8 cellular contexts compared by ENCODE assay signal in genomic region chr14:77037338-77037782, GRCh38. TPM values are rescaled to one million over a fixed set of nuclear protein-coding genes. Genes with fewer than 3 reads are reported as not detected.
DNase-seq lines count a peak whose midpoint lies in the region; ATAC-seq and TF ChIP-seq lines count a peak whose summit lies in the region.

No MANE protein-coding gene starts in this region.

- no peak overlapping the region for H3K23ac ChIP-seq in neuronal stem cell (ENCODE audit: low read depth, low read length, poor library complexity)

- peaks cover 21 to 55% of the 10 kb centered on the region in 2 donors for H3K4me1 ChIP-seq in breast epithelium
- H3K4me1 ChIP-seq in neuronal stem cell (ENCODE audit: control insufficient read depth in 2 of 2, insufficient read depth in 1 of 2, low read depth in 1 of 2, low read length in 2 of 2) = peaks cover 33 to 68% of the 10 kb centered on the region in 2 donors

- no peak overlapping the region for H3K9ac ChIP-seq in neuronal stem cell (ENCODE audit: low read depth, low read length, poor library complexity)

- no peak overlapping the region for H4K8ac ChIP-seq in neuronal stem cell (ENCODE audit: low read depth, low read length)

- H3K4me3 ChIP-seq in breast epithelium (peak overlapping the region in 2 of 3 donors; percentile 1 to 40), neuronal stem cell (ENCODE audit: low read length in 2 of 2) (peak overlapping the region in 1 of 2 donors; percentile 27)

- H2AK5ac ChIP-seq in neuronal stem cell (ENCODE audit: low read depth, low read length) = no peak overlapping the region

- H3K27me3 ChIP-seq in breast epithelium (no peaks in the 10 kb centered on the region), neuronal stem cell (ENCODE audit: control insufficient read depth in 3 of 3, insufficient read depth in 3 of 3, low read depth in 1 of 3, low read length in 3 of 3) (peaks cover 0 to 11% (median 0%) of the 10 kb centered on the region in 3 experiments)

- H2BK12ac ChIP-seq in neuronal stem cell (ENCODE audit: low read length) = no peak overlapping the region

- no peak overlapping the region for H3K4me2 ChIP-seq in neuronal stem cell (ENCODE audit: insufficient read depth, low read length, poor library complexity, severe bottlenecking)

- no CpG with 5 or more reads among the region's 10 CpGs for WGBS in neuronal stem cell (ENCODE audit: extremely low coverage in 2 of 2, insufficient read length in 2 of 2, insufficient replicate concordance in 1 of 2), 2 donors

- no peak for ATAC-seq in HG03432 (IDR thresholded peaks at IDR 0.05; ENCODE audit: unreplicated experiment)

- no peak overlapping the region for H2BK120ac ChIP-seq in neuronal stem cell (ENCODE audit: low read depth, low read length)

- peak overlapping the region; percentile 70 for H2AFZ ChIP-seq in neuronal stem cell (ENCODE audit: low read length)

- H3K4ac ChIP-seq in neuronal stem cell (ENCODE audit: low read length) = no peak overlapping the region

- no peak overlapping the region for H4K91ac ChIP-seq in neuronal stem cell (ENCODE audit: low read depth, low read length, poor library complexity)

- H3K9me3 ChIP-seq in breast epithelium = no peaks in the 10 kb centered on the region
- no peaks in the 10 kb centered on the region for H3K9me3 ChIP-seq in neuronal stem cell (replicated peaks in 1 of 2; ENCODE audit: control insufficient read depth in 2 of 2, insufficient read depth in 1 of 2, low read depth in 1 of 2, low read length in 2 of 2)

- H3K27ac ChIP-seq in breast epithelium (peak overlapping the region; percentile 95 to 99), neuronal stem cell (replicated peaks; ENCODE audit: low read length) (no peak overlapping the region)

- intact Hi-C loops in breast epithelium (cut with DNase I; ENCODE audit: low total_unique reads) = no loop called here

- no peak overlapping the region for H3K14ac ChIP-seq in neuronal stem cell (ENCODE audit: low read length)

- H3K18ac ChIP-seq in neuronal stem cell (ENCODE audit: low read length) = no peak overlapping the region

- H2BK15ac ChIP-seq in neuronal stem cell (ENCODE audit: low read length) = no peak overlapping the region

- no peak for TF ChIP-seq CTCF in breast epithelium (IDR thresholded peaks at IDR 0.05)

- H2BK5ac ChIP-seq in neuronal stem cell (ENCODE audit: low read length) = no peak overlapping the region

- no peak for TF ChIP-seq POLR2A in breast epithelium (IDR thresholded peaks at IDR 0.05)

- DNase-seq in COR-L47 (lab: John Stamatoyannopoulos, UW) (peak; percentile 88), NCI-H1436 treated with DMSO at 0.1 percent for 48 hours (lab: John Stamatoyannopoulos, UW) (peak; percentile 55), breast epithelium (ENCODE audit: low spot score in 2 of 2) (no peak), neuronal stem cell (ENCODE audit: low spot score) (no peak), SHP77 (lab: John Stamatoyannopoulos, UW) (no peak)
- no peak for DNase-seq in activated CD4-positive, CD25-positive, alpha-beta regulatory T cell treated with anti-CD3 and anti-CD28 coated beads, Interleukin-2, amount 50 U/mL, for 72 hours
- no peak for DNase-seq in stimulated activated CD4-positive, alpha-beta T cell treated with anti-CD3 and anti-CD28 coated beads, Interleukin-15, amount 100 ng/mL, for 24 hours

- no peaks in the 10 kb centered on the region for H3K79me1 ChIP-seq in neuronal stem cell (ENCODE audit: low read depth, low read length)

- H3K36me3 ChIP-seq in breast epithelium = no peaks in the 10 kb centered on the region
- no peaks in the 10 kb centered on the region for H3K36me3 ChIP-seq in neuronal stem cell (replicated peaks in 1 of 2; ENCODE audit: control insufficient read depth in 2 of 2, insufficient read depth in 2 of 2, low read length in 2 of 2)

RNA-seq across cellular contexts. Expression of gene IRF2BPL, which starts 8.9 kb away (rescaled TPM):
- 10 to 100 TPM; 39.5 to 76.5 (median 47.2) TPM for total RNA-seq in breast epithelium
- polyA plus RNA-seq in neuronal stem cell (2013, experiment 1 of 2) = 12.3 TPM
- polyA plus RNA-seq in neuronal stem cell (2013, experiment 2 of 2) = 12.4 TPM

Comparison
In these comparisons a context has a peak if more than half of its experiments do, and no peak if none do; other contexts are left out.
1. DNase-seq: peak in COR-L47 (single experiment) and NCI-H1436 treated with DMSO at 0.1 percent for 48 hours (single experiment); none in breast epithelium (0 of 2), neuronal stem cell (single experiment), activated CD4-positive, CD25-positive, alpha-beta regulatory T cell treated with anti-CD3 and anti-CD28 coated beads, Interleukin-2, amount 50 U/mL, for 72 hours (single experiment), stimulated activated CD4-positive, alpha-beta T cell treated with anti-CD3 and anti-CD28 coated beads, Interleukin-15, amount 100 ng/mL, for 24 hours (single experiment) and SHP77 (0 of 2).